Comparison of ENCODE assay signal across 10 cellular contexts in the genomic region with DNA sequence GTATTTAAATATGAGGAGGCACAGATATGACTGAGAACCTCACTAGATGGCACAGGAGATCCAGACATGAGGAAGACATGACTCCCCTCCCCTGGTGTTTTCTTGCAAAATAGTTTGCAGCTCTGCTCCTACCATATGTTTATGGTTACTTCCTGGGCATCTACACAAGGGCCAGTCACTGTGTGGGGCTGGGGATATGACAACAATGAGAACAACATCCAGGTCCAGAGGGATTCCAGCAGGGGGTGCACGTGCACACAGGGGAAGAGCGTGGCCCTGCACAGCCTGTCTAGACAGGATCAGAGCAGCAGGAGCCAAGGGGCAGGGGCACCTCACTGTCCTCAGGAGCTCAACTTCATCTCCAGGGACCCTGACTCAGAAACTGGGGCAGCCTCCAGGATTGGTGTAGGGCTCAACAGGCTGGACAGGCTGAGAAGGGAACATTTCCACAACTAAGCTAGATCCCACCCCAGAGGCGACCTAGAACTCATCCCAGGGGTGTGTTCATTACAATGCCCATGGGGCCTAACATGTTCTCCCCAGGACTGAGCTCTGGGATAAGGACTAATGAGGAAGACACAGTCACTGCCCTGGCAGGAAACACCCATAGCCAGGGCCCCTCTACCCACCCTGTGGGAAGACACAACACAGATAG. TPM values are rescaled to one million over a fixed set of nuclear protein-coding genes. Genes with fewer than 3 reads are reported as not detected.
DNase-seq lines count a peak whose midpoint lies in the region; ATAC-seq and TF ChIP-seq lines count a peak whose summit lies in the region.
"Not testable (repeated sequence)": the region's sequence is repeated elsewhere in the genome, so short reads cannot be mapped to it uniquely, and the experiment has no call there.
"Had no signal": no experiment of that assay in that cellular context is flagged by ENCODE, and none has a peak within 500 bp of the region (broad histone marks: within the 10 kb centered on the region; RNA-seq: fewer than 3 reads in every experiment).

No MANE protein-coding gene starts in this region.

- H3K4me3 Mint-ChIP-seq in CD8-positive, alpha-beta T cell; HFFc6; activated CD4-positive, alpha-beta T cell treated with anti-CD3 and anti-CD28 coated beads, Interleukin-2, amount 10 ng/mL, durations not matched to agents 24 days and 14 days; activated naive CD8-positive, alpha-beta T cell treated with anti-CD3 and anti-CD28 coated beads, Interleukin-2, amount 50 U/mL, for 24 hours; neural crest cell: not testable (repeated sequence)

- BruUV-seq in Panc1 (replicated peaks; lab: Mats Ljungman, UMichigan): not testable (repeated sequence)

- in situ Hi-C loops in Panc1 (cut with HindIII; ENCODE audit: low pct_unique_long_range_greater_than_20kb, low sequenced_read_pairs): not testable (repeated sequence)

- H3K27ac Mint-ChIP-seq in CD8-positive, alpha-beta T cell; HFFc6; activated CD4-positive, alpha-beta T cell treated with anti-CD3 and anti-CD28 coated beads, Interleukin-2, amount 10 ng/mL, durations not matched to agents 24 days and 14 days; activated naive CD8-positive, alpha-beta T cell treated with anti-CD3 and anti-CD28 coated beads, Interleukin-2, amount 50 U/mL, for 24 hours; neural crest cell (ENCODE audit: unreplicated experiment): not testable (repeated sequence)

- H3K27me3 ChIP-seq in CD8-positive, alpha-beta T cell (ENCODE audit: insufficient read depth, low read length); Panc1 (ENCODE audit: control insufficient read depth, insufficient read depth, low read length): not testable (repeated sequence)

- H3K36me3 ChIP-seq in CD8-positive, alpha-beta T cell (ENCODE audit: insufficient read depth, low read length); Panc1 (ENCODE audit: control insufficient read depth, insufficient read depth, low read length): not testable (repeated sequence)

- H3K9me3 ChIP-seq in CD8-positive, alpha-beta T cell (ENCODE audit: low read length); Panc1 (ENCODE audit: control insufficient read depth, insufficient read depth, low read depth, low read length): not testable (repeated sequence)

- TF ChIP-seq CTCF in CD8-positive, alpha-beta T cell (IDR thresholded peaks at IDR 0.05): peak; percentile 31
- peak; percentile 67 for TF ChIP-seq CTCF in HFFc6 (IDR thresholded peaks at IDR 0.05)
- peak; percentile 64 for TF ChIP-seq CTCF in Panc1 (IDR thresholded peaks at IDR 0.05)
- peak; percentile 18 for TF ChIP-seq CTCF in neural crest cell (conservative IDR thresholded peaks at IDR 0.05)

- H3K36me3 Mint-ChIP-seq in CD8-positive, alpha-beta T cell; HFFc6 (ENCODE audit: low read depth); activated CD4-positive, alpha-beta T cell treated with anti-CD3 and anti-CD28 coated beads, Interleukin-2, amount 10 ng/mL, durations not matched to agents 24 days and 14 days (ENCODE audit: low read depth); activated naive CD8-positive, alpha-beta T cell treated with anti-CD3 and anti-CD28 coated beads, Interleukin-2, amount 50 U/mL, for 24 hours (ENCODE audit: low read depth); neural crest cell (ENCODE audit: low read depth): not testable (repeated sequence)

- not testable (repeated sequence) for H3K4me1 Mint-ChIP-seq in CD8-positive, alpha-beta T cell (ENCODE audit: low read depth); HFFc6 (ENCODE audit: low read depth); activated CD4-positive, alpha-beta T cell treated with anti-CD3 and anti-CD28 coated beads, Interleukin-2, amount 10 ng/mL, durations not matched to agents 24 days and 14 days; activated naive CD8-positive, alpha-beta T cell treated with anti-CD3 and anti-CD28 coated beads, Interleukin-2, amount 50 U/mL, for 24 hours; neural crest cell

- H3K27me3 Mint-ChIP-seq in CD8-positive, alpha-beta T cell (ENCODE audit: low read depth); activated CD4-positive, alpha-beta T cell treated with anti-CD3 and anti-CD28 coated beads, Interleukin-2, amount 10 ng/mL, durations not matched to agents 24 days and 14 days; activated naive CD8-positive, alpha-beta T cell treated with anti-CD3 and anti-CD28 coated beads, Interleukin-2, amount 50 U/mL, for 24 hours; neural crest cell (ENCODE audit: low read depth): not testable (repeated sequence)
- peaks cover 10% of the 10 kb centered on the region; the same call in 1 of the 2 replicates for H3K27me3 Mint-ChIP-seq in HFFc6 (ENCODE audit: insufficient read depth)

- DNase-seq in CD8-positive, alpha-beta T cell: peak; percentile 31 to 70 (median 58)
- DNase-seq in HFFc6 (peak; percentile 36), Panc1 (ENCODE audit: low read depth, low spot score) (peak; percentile 5), foreskin melanocyte (peak; percentile 15), neural crest cell (ENCODE audit: low read depth, low spot score) (peak; percentile 15)
- DNase-seq in activated CD4-positive, alpha-beta T cell treated with anti-CD3 and anti-CD28 coated beads, Interleukin-2, amount 10 ng/mL, durations not matched to agents 24 days and 14 days: peak; percentile 88
- peak; percentile 52 for DNase-seq in activated naive CD8-positive, alpha-beta T cell treated with anti-CD3 and anti-CD28 coated beads, Interleukin-2, amount 50 U/mL, for 24 hours
- peak; percentile 31 for DNase-seq in stimulated activated CD8-positive, alpha-beta memory T cell treated with anti-CD3 and anti-CD28 coated beads, Interleukin-4, amount 100 ng/mL, for 24 hours (ENCODE audit: low read depth)

- intact Hi-C loops in CD8-positive, alpha-beta T cell (cut with DNase I, micrococcal nuclease): loop anchor here (5.0 kb wide), 1 partner anchor 220 kb away; no protein-coding TSS in a partner anchor
- intact Hi-C loops in Panc1 (cut with micrococcal nuclease; ENCODE audit: unreplicated experiment): loop anchor here (10.0 kb wide), 1 partner anchor 217 kb away; no protein-coding TSS in a partner anchor
- intact Hi-C loops in activated CD4-positive, alpha-beta T cell treated with anti-CD3 and anti-CD28 coated beads, Interleukin-2, amount 10 ng/mL, durations not matched to agents 24 days and 14 days (cut with micrococcal nuclease): loop anchor here (5.0 kb wide), 1 partner anchor 220 kb away; no protein-coding TSS in a partner anchor

- H3K27ac ChIP-seq in CD8-positive, alpha-beta T cell (ENCODE audit: low read depth, low read length); Panc1 (ENCODE audit: low read length): not testable (repeated sequence)

- ATAC-seq in CD8-positive, alpha-beta T cell: peak; percentile 88
- peak; percentile 80 for ATAC-seq in Panc1
- peak; percentile 65 for ATAC-seq in activated naive CD8-positive, alpha-beta T cell treated with anti-CD3 and anti-CD28 coated beads, Interleukin-2, amount 50 U/mL, for 24 hours

- CTCF ChIA-PET in CD8-positive, alpha-beta T cell (lab: Charles Lee): interaction anchor here (0.5 to 2.9 kb wide), 6 partner anchors 8 to 230 kb away, joined by 3 to 19 read pairs (median 3); partner anchors contain the start of gene SLC2A11
- CTCF ChIA-PET in Panc1 (lab: Charles Lee): not testable (repeated sequence)

- not testable (repeated sequence) for H3K4me1 ChIP-seq in CD8-positive, alpha-beta T cell (ENCODE audit: insufficient read depth, low read length); Panc1 (ENCODE audit: control insufficient read depth, insufficient read depth, low read length)

- POLR2A ChIA-PET in CD8-positive, alpha-beta T cell (lab: Charles Lee); Panc1 (lab: Charles Lee): not testable (repeated sequence)

- H3K4me3 ChIP-seq in CD8-positive, alpha-beta T cell (ENCODE audit: low read depth, low read length); Panc1 (ENCODE audit: low read depth in 2 of 2, low read length in 2 of 2): not testable (repeated sequence)

- not testable (repeated sequence) for H3K9me3 Mint-ChIP-seq in CD8-positive, alpha-beta T cell; HFFc6; activated CD4-positive, alpha-beta T cell treated with anti-CD3 and anti-CD28 coated beads, Interleukin-2, amount 10 ng/mL, durations not matched to agents 24 days and 14 days; activated naive CD8-positive, alpha-beta T cell treated with anti-CD3 and anti-CD28 coated beads, Interleukin-2, amount 50 U/mL, for 24 hours; neural crest cell

RNA-seq across cellular contexts. Expression of gene DRICH1, which starts 4.6 kb away (rescaled TPM):
- total RNA-seq in CD8-positive, alpha-beta T cell: under 1 TPM; 0.56 to 0.87 TPM
- under 1 TPM in 3 of 6 experiments, not detected in 3; 0.14 to 0.25 (median 0.24) TPM for total RNA-seq in HFFc6 (2021; fragmentation: NEBNext Ultra II Directional; extraction: Animal tissue kit (Norgen Biotek cat#: 25700))
- total RNA-seq in Panc1 (2021; ENCODE audit: unreplicated experiment): not detected
- polyA plus RNA-seq in Panc1 (2012; ENCODE audit: insufficient read length): not detected
- 0.24 and 0.61 TPM in 2 replicates for total RNA-seq in activated CD4-positive, alpha-beta T cell treated with anti-CD3 and anti-CD28 coated beads, Interleukin-2, amount 10 ng/mL, durations not matched to agents 24 days and 14 days
- total RNA-seq in neural crest cell: 0.43 TPM in 1 of 2 replicates, not detected in the other
- total RNA-seq: thoracic aorta had no signal

RNA-seq across cellular contexts. Expression of gene IGLL1, which starts 47.4 kb away (rescaled TPM):
- total RNA-seq in CD8-positive, alpha-beta T cell: not detected
- total RNA-seq in HFFc6 (2021; fragmentation: NEBNext Ultra II Directional; extraction: Animal tissue kit (Norgen Biotek cat#: 25700)): not detected
- total RNA-seq in Panc1 (2021; ENCODE audit: unreplicated experiment) (not detected), neural crest cell (not detected in 2 replicates)
- not detected for polyA plus RNA-seq in Panc1 (2012; ENCODE audit: insufficient read length)
- total RNA-seq in activated CD4-positive, alpha-beta T cell treated with anti-CD3 and anti-CD28 coated beads, Interleukin-2, amount 10 ng/mL, durations not matched to agents 24 days and 14 days: not detected in 2 replicates
- total RNA-seq: PC-9, thoracic aorta had no signal

Comparison
In these comparisons a context has a peak if more than half of its experiments do, and no peak if none do; other contexts are left out.
1. DNase-seq: peak in every context shown above with its lines; median percentile 88 in activated CD4-positive, alpha-beta T cell treated with anti-CD3 and anti-CD28 coated beads, Interleukin-2, amount 10 ng/mL, durations not matched to agents 24 days and 14 days; 58 in CD8-positive, alpha-beta T cell; 52 in activated naive CD8-positive, alpha-beta T cell treated with anti-CD3 and anti-CD28 coated beads, Interleukin-2, amount 50 U/mL, for 24 hours; 36 in HFFc6; 31 in stimulated activated CD8-positive, alpha-beta memory T cell treated with anti-CD3 and anti-CD28 coated beads, Interleukin-4, amount 100 ng/mL, for 24 hours; 15 in foreskin melanocyte; 15 in neural crest cell; 5 in Panc1.